25 cellular contexts compared by ENCODE assay signal in genomic region chr14:61839452-61839851, GRCh38. TPM values are rescaled to one million over a fixed set of nuclear protein-coding genes. Genes with fewer than 3 reads are reported as not detected.
DNase-seq lines count a peak whose midpoint lies in the region; ATAC-seq and TF ChIP-seq lines count a peak whose summit lies in the region.
"Had no signal": no experiment of that assay in that cellular context is flagged by ENCODE, and none has a peak within 500 bp of the region (broad histone marks: within the 10 kb centered on the region; RNA-seq: fewer than 3 reads in every experiment).

No MANE protein-coding gene starts in this region.

- peaks cover 14% of the 10 kb centered on the region for H3F3A ChIP-seq in PC-9 (ENCODE audit: insufficient read depth, low read depth)

- H2AFZ ChIP-seq in PC-9: 0 out of 2 replicates have a peak overlapping the region, but pooled peaks have one; percentile 4
- no peak overlapping the region for H2AFZ ChIP-seq in fibroblast of lung (ENCODE audit: low read length)

- intact Hi-C loops in PC-9 (cut with micrococcal nuclease; ENCODE audit: unreplicated experiment): loop anchor here (5.0 kb wide), 3 partner anchors 87 to 452 kb away; no protein-coding TSS in a partner anchor
- intact Hi-C loops in psoas muscle (cut with DNase I): loop anchor here in 1 of 2 donors (5.0 kb wide), 1 partner anchor 542 kb away; no protein-coding TSS in a partner anchor

- H3K79me2 ChIP-seq in PC-9 (ENCODE audit: low read depth): no peaks in the 10 kb centered on the region
- no peaks in the 10 kb centered on the region for H3K79me2 ChIP-seq in fibroblast of lung (ENCODE audit: control insufficient read depth, insufficient read depth, low read length)

- H3K27ac ChIP-seq in PC-9 (peak overlapping the region; percentile 60), fibroblast of lung (ENCODE audit: insufficient read depth, low read length) (no peak overlapping the region), psoas muscle (no peak overlapping the region)
- H3K27ac ChIP-seq: heart left ventricle, sigmoid colon had no signal

- H3K9me2 ChIP-seq in PC-9 (ENCODE audit: insufficient read depth): no peaks in the 10 kb centered on the region

- TF ChIP-seq CTCF in PC-9 (conservative IDR thresholded peaks at IDR 0.05): no peak
- TF ChIP-seq CTCF in fibroblast of lung (conservative IDR thresholded peaks at IDR 0.05 in 1 of 2, IDR thresholded peaks at IDR 0.05 in 1 of 2; ENCODE audit: low read depth in 1 of 2, low read length in 2 of 2): no peak
- no peak for TF ChIP-seq CTCF in psoas muscle (IDR thresholded peaks at IDR 0.05)

- peaks cover 21% of the 10 kb centered on the region for H3K4me1 ChIP-seq in PC-9 (replicated peaks; ENCODE audit: insufficient read depth)
- no peaks in the 10 kb centered on the region for H3K4me1 ChIP-seq in fibroblast of lung (ENCODE audit: control insufficient read depth, extremely low read depth, insufficient read depth, low read length)
- no peaks in the 10 kb centered on the region for H3K4me1 ChIP-seq in psoas muscle
- H3K4me1 ChIP-seq: sigmoid colon had no signal

- WGBS in psoas muscle, 3 donors: 47 to 52% (median 49%) methylated on average over 4 of the region's 4 CpGs

- no peak overlapping the region for H3K9ac ChIP-seq in fibroblast of lung (ENCODE audit: insufficient read depth, low read length)

- H3K4me2 ChIP-seq in PC-9 (no peak overlapping the region), fibroblast of lung (ENCODE audit: extremely low read depth, insufficient read depth, low read length) (no peak overlapping the region)

- DNase-seq in GM04504 (ENCODE audit: low read depth) (peak; percentile 29), PC-9 (no peak), fibroblast of lung (ENCODE audit: low read depth in 2 of 2) (peak; percentile 12 to 59), pulmonary artery endothelial cell (ENCODE audit: low read depth, low spot score) (peak; percentile 72), CD1c-positive myeloid dendritic cell (ENCODE audit: extremely low spot score) (no peak), psoas muscle (no peak)
- DNase-seq: activated CD4-positive, alpha-beta T cell treated with anti-CD3 and anti-CD28 coated beads, Interleukin-2, amount 50 U/mL, for 4 hours; activated naive CD4-positive, alpha-beta T cell treated with anti-CD3 and anti-CD28 coated beads for 36 hours; AML-193; Calu3; dorsolateral prefrontal cortex; GDM1; heart left ventricle; immature natural killer cell; MM.1S; NCI-H1694 treated with DMSO at 0.1 percent for 48 hours; NCI-H345; NK-92 treated with Interleukin-12 subunit alpha and Interleukin-12 subunit beta, amount 100 ng/mL, for 24 hours; RPMI8226; sigmoid colon; stimulated activated CD4-positive, alpha-beta T cell treated with anti-CD3 and anti-CD28 coated beads, Interleukin-2, amount 100 ng/mL, for 24 hours; SW 1271 had no signal

- CTCF ChIA-PET in PC-9 (lab: Charles Lee): no interaction called here

- H3K36me3 ChIP-seq in PC-9 (ENCODE audit: low read depth) (no peaks in the 10 kb centered on the region), fibroblast of lung (ENCODE audit: control insufficient read depth, insufficient read depth, low read length) (no peaks in the 10 kb centered on the region), psoas muscle (ENCODE audit: insufficient read depth in 1 of 2, low read depth in 1 of 2) (no peaks in the 10 kb centered on the region)
- H3K36me3 ChIP-seq: heart left ventricle, sigmoid colon had no signal

- POLR2A ChIA-PET in PC-9 (lab: Charles Lee; ENCODE audit: unreplicated experiment): no interaction called here

- H3K9me3 ChIP-seq in PC-9 (ENCODE audit: insufficient read depth, low read depth) (no peaks in the 10 kb centered on the region), fibroblast of lung (ENCODE audit: control insufficient read depth, insufficient read depth, low read depth, low read length) (no peaks in the 10 kb centered on the region), psoas muscle (no peaks in the 10 kb centered on the region)
- H3K9me3 ChIP-seq: heart left ventricle, sigmoid colon had no signal

- H4K20me1 ChIP-seq in PC-9 (ENCODE audit: insufficient read depth) (no peaks in the 10 kb centered on the region), fibroblast of lung (ENCODE audit: control insufficient read depth, extremely low read depth, insufficient read depth, low read length) (no peaks in the 10 kb centered on the region)

- no peak overlapping the region for H3K4me3 ChIP-seq in PC-9
- H3K4me3 ChIP-seq in fibroblast of lung (replicated peaks in 1 of 4; ENCODE audit: control extremely low read depth in 1 of 4, insufficient read depth in 1 of 4, low read depth in 3 of 4, low read length in 4 of 4): no peak overlapping the region
- no peak overlapping the region for H3K4me3 ChIP-seq in psoas muscle
- H3K4me3 ChIP-seq: dorsolateral prefrontal cortex, heart left ventricle, lung, sigmoid colon had no signal

- BruUV-seq in PC-9 (replicated peaks; lab: Mats Ljungman, UMichigan): no TSS peak

- no peaks in the 10 kb centered on the region for H3K27me3 ChIP-seq in PC-9 (ENCODE audit: insufficient read depth, low read depth)
- H3K27me3 ChIP-seq in fibroblast of lung (ENCODE audit: control insufficient read depth, insufficient read depth, low read length): no peaks in the 10 kb centered on the region
- H3K27me3 ChIP-seq in psoas muscle (ENCODE audit: insufficient read depth in 3 of 3, low read length in 2 of 3): no peaks in the 10 kb centered on the region
- H3K27me3 ChIP-seq: sigmoid colon had no signal

- no peak for ATAC-seq in GM18502 (IDR thresholded peaks at IDR 0.05; ENCODE audit: poor library complexity, unreplicated experiment)
- ATAC-seq in psoas muscle: no peak

RNA-seq across cellular contexts. Expression of gene SYT16, which starts 26.9 kb away (rescaled TPM):
- total RNA-seq in PC-9 (2021) (5.1 and 10.8 TPM in 2 replicates), fibroblast of lung (0.26 and 1.2 TPM in 2 replicates), pulmonary artery endothelial cell (under 0.01 and 0.04 TPM in 2 replicates), psoas muscle (not detected)
- polyA plus RNA-seq in fibroblast of lung (0.19 and 0.61 TPM in 2 replicates), psoas muscle (under 1 TPM in 1 of 3 donors, not detected in 2; 0.06 TPM)
- polyA plus RNA-seq in fibroblast of lung (2012): 0.29 and 0.30 TPM in 2 replicates
- polyA minus RNA-seq in fibroblast of lung (ENCODE audit: low replicate concordance): 0.44 TPM in 1 of 2 replicates, not detected in the other
- total RNA-seq: myocyte had no signal
- polyA plus RNA-seq: heart left ventricle, immature natural killer cell had no signal

Comparison
In these comparisons a context has a peak if more than half of its experiments do, and no peak if none do; other contexts are left out.
1. DNase-seq: peak in GM04504 (single experiment), fibroblast of lung (2 of 2) and pulmonary artery endothelial cell (single experiment); none in PC-9 (0 of 2), CD1c-positive myeloid dendritic cell (single experiment) and psoas muscle (0 of 2).